Comparison of ENCODE assay signal across 8 cellular contexts in genomic region chr16:11783319-11784047, GRCh38. TPM values are rescaled to one million over a fixed set of nuclear protein-coding genes. Genes with fewer than 3 reads are reported as not detected.
DNase-seq lines count a peak whose midpoint lies in the region; ATAC-seq and TF ChIP-seq lines count a peak whose summit lies in the region.

No MANE protein-coding gene starts in this region.

- intact Hi-C loops in colonic mucosa (cut with DNase I), result no loop called here

- H3K27me3 Mint-ChIP-seq in naive B cell, result no peaks in the 10 kb centered on the region

- no peaks in the 10 kb centered on the region for H3K9me3 ChIP-seq in colonic mucosa

- TF ChIP-seq CTCF in colonic mucosa (IDR thresholded peaks at IDR 0.05), result no peak

- peaks cover 31 to 60% (median 44%) of the 10 kb centered on the region in 3 donors for H3K4me1 Mint-ChIP-seq in naive B cell

- peak; percentile 47 for ATAC-seq in HG03039 (IDR thresholded peaks at IDR 0.05; ENCODE audit: unreplicated experiment)
- ATAC-seq in naive B cell (ENCODE audit: low read depth in 2 of 2), result peak; percentile 86 to 87

- H3K36me3 Mint-ChIP-seq in naive B cell, result no peaks in the 10 kb centered on the region

- no peaks in the 10 kb centered on the region for H3K9me3 Mint-ChIP-seq in naive B cell

- H3K27ac ChIP-seq in colonic mucosa, result peak overlapping the region; percentile 91

- H3K4me3 Mint-ChIP-seq in naive B cell, result peak overlapping the region; percentile 61 to 89 (median 82)

- H3K9ac ChIP-seq in colonic mucosa (ENCODE audit: low read depth in 2 of 2, low read length in 2 of 2), result peak overlapping the region; percentile 45 to 74

- DNase-seq in NOMO-1 (lab: John Stamatoyannopoulos, UW; ENCODE audit: unreplicated experiment in 2 of 2) (peak; percentile 14 to 54), NOMO-1 treated with dmso at 0.1 percent for 144 hours (lab: John Stamatoyannopoulos, UW; ENCODE audit: unreplicated experiment) (no peak), T-helper 22 cell (ENCODE audit: low read depth) (peak; percentile 34), colonic mucosa (peak; percentile 32), naive B cell (peak; percentile 69), HPDE6-E6E7 (ENCODE audit: extremely low spot score) (no peak), inferior parietal cortex (ENCODE audit: extremely low spot score) (no peak)

- H3K27ac Mint-ChIP-seq in naive B cell, result peak overlapping the region; percentile 97 to 100 (median 99)

- no peaks in the 10 kb centered on the region for H3K27me3 ChIP-seq in colonic mucosa

- no peaks in the 10 kb centered on the region for H3K36me3 ChIP-seq in colonic mucosa

- H3K4me1 ChIP-seq in colonic mucosa, result peaks cover 3% of the 10 kb centered on the region

- no peak overlapping the region for H3K4me3 ChIP-seq in colonic mucosa

RNA-seq across cellular contexts. Expression of gene ZC3H7A, which starts 13.6 kb away (rescaled TPM):
- total RNA-seq in colonic mucosa, result 10 to 100 TPM; 40.2 to 47.1 TPM
- polyA plus RNA-seq in naive B cell (ENCODE audit: low read depth in 6 of 6), result 10 to 100 TPM; 20.7 to 38.4 (median 32.0) TPM

RNA-seq across cellular contexts. Expression of gene TXNDC11, which starts 40.8 kb away (rescaled TPM):
- 10 to 100 TPM; 52.0 to 62.1 TPM for total RNA-seq in colonic mucosa
- 10 to 100 TPM; 34.6 to 65.6 (median 40.2) TPM for polyA plus RNA-seq in naive B cell (ENCODE audit: low read depth in 6 of 6)

Comparison
In these comparisons a context has a peak if more than half of its experiments do, and no peak if none do; other contexts are left out.
1. DNase-seq: peak in NOMO-1 (2 of 2), T-helper 22 cell (single experiment), colonic mucosa (single experiment) and naive B cell (single experiment); none in NOMO-1 treated with dmso at 0.1 percent for 144 hours (single experiment), HPDE6-E6E7 (single experiment) and inferior parietal cortex (single experiment).